ENCODE assay signal across 28 cellular contexts in genomic region chr12:117607778-117608177, GRCh38.
"Had no signal": no experiment of that assay in that cellular context is flagged by ENCODE, and none has a peak within 500 bp of the region (broad histone marks: within the 10 kb centered on the region; RNA-seq: fewer than 3 reads in every experiment).

No MANE protein-coding gene starts in this region.

- ATAC-seq: psoas muscle; right cardiac atrium; right lobe of liver; stimulated activated effector memory CD8-positive, alpha-beta T cell treated with anti-CD3 and anti-CD28 coated beads, Interleukin-12 subunit alpha, Interleukin-12 subunit beta, amount 100 ng/mL, for 72 hours; stimulated activated naive B cell treated with anti-CD40 and anti-IgM and Interleukin-4, amounts not matched to agents 10 μg/mL and 1 μg/mL and 100 μg/mL, for 72 hours had no signal

- H3K9me3 Mint-ChIP-seq: neural progenitor cell had no signal

- H3K4me3 Mint-ChIP-seq: nephron; neural progenitor cell; stimulated activated effector memory CD8-positive, alpha-beta T cell treated with anti-CD3 and anti-CD28 coated beads, Interleukin-12 subunit alpha, Interleukin-12 subunit beta, amount 100 ng/mL, for 72 hours; stimulated activated naive B cell treated with anti-CD40 and anti-IgM and Interleukin-4, amounts not matched to agents 10 μg/mL and 1 μg/mL and 100 μg/mL, for 72 hours; stimulated activated naive CD8-positive, alpha-beta T cell treated with anti-CD3 and anti-CD28 coated beads, Interleukin-15, Interleukin-2, amounts not matched to agents 100 ng/mL and 50 ng/mL, for 24 hours had no signal

- H3K4me2 ChIP-seq: neural progenitor cell had no signal

- H3K4me3 ChIP-seq: neural progenitor cell, ovary, psoas muscle, right lobe of liver, sigmoid colon, stomach, thoracic aorta, thyroid gland, tibial nerve, upper lobe of left lung, vagina had no signal

- H3K4me1 Mint-ChIP-seq: nephron; stimulated activated effector memory CD8-positive, alpha-beta T cell treated with anti-CD3 and anti-CD28 coated beads, Interleukin-12 subunit alpha, Interleukin-12 subunit beta, amount 100 ng/mL, for 72 hours; stimulated activated naive B cell treated with anti-CD40 and anti-IgM and Interleukin-4, amounts not matched to agents 10 μg/mL and 1 μg/mL and 100 μg/mL, for 72 hours had no signal

- FAIRE-seq: small intestine, urothelium cell line had no signal

- H3K36me3 Mint-ChIP-seq: neural progenitor cell; stimulated activated effector memory CD8-positive, alpha-beta T cell treated with anti-CD3 and anti-CD28 coated beads, Interleukin-12 subunit alpha, Interleukin-12 subunit beta, amount 100 ng/mL, for 72 hours; stimulated activated naive B cell treated with anti-CD40 and anti-IgM and Interleukin-4, amounts not matched to agents 10 μg/mL and 1 μg/mL and 100 μg/mL, for 72 hours had no signal

- H3K27ac Mint-ChIP-seq: nephron; neural progenitor cell; progenitor cell of endocrine pancreas; stimulated activated effector memory CD8-positive, alpha-beta T cell treated with anti-CD3 and anti-CD28 coated beads, Interleukin-12 subunit alpha, Interleukin-12 subunit beta, amount 100 ng/mL, for 72 hours; stimulated activated naive B cell treated with anti-CD40 and anti-IgM and Interleukin-4, amounts not matched to agents 10 μg/mL and 1 μg/mL and 100 μg/mL, for 72 hours; stimulated activated naive CD8-positive, alpha-beta T cell treated with anti-CD3 and anti-CD28 coated beads, Interleukin-15, Interleukin-2, amounts not matched to agents 100 ng/mL and 50 ng/mL, for 24 hours had no signal

- H3K27me3 Mint-ChIP-seq: stimulated activated naive B cell treated with anti-CD40 and anti-IgM and Interleukin-4, amounts not matched to agents 10 μg/mL and 1 μg/mL and 100 μg/mL, for 72 hours; stimulated activated naive CD8-positive, alpha-beta T cell treated with anti-CD3 and anti-CD28 coated beads, Interleukin-15, Interleukin-2, amounts not matched to agents 100 ng/mL and 50 ng/mL, for 24 hours had no signal

- H2AFZ ChIP-seq: neural progenitor cell, parathyroid adenoma had no signal

- H3K9ac ChIP-seq: neural progenitor cell, parathyroid adenoma had no signal

- H3K27me3 ChIP-seq: neural progenitor cell, ovary, right lobe of liver, thyroid gland, tibial nerve, upper lobe of left lung, vagina had no signal

- H3K79me2 ChIP-seq: parathyroid adenoma had no signal

- H3K27ac ChIP-seq: neural progenitor cell, ovary, parathyroid adenoma, psoas muscle, right lobe of liver, sigmoid colon, stomach, thoracic aorta, thyroid gland, tibial nerve, upper lobe of left lung, vagina had no signal

- H3K36me3 ChIP-seq: neural progenitor cell, ovary, right lobe of liver, sigmoid colon, stomach, thoracic aorta, thyroid gland, tibial nerve, upper lobe of left lung, vagina had no signal

- DNase-seq: occipital lobe; ovary; posterior cingulate gyrus; psoas muscle; right cardiac atrium; right lobe of liver; sigmoid colon; small intestine; stimulated activated CD4-positive, alpha-beta T cell treated with anti-CD3 and anti-CD28 coated beads, Interleukin-15, amount 100 ng/mL, for 24 hours; stimulated activated CD4-positive, alpha-beta T cell treated with anti-CD3 and anti-CD28 coated beads, Interleukin-2, amount 100 ng/mL, for 24 hours; stimulated activated CD4-positive, alpha-beta T cell treated with anti-CD3 and anti-CD28 coated beads, Interleukin-2, amount 100 ng/mL, for 48 hours; stimulated activated CD4-positive, alpha-beta T cell treated with anti-CD3 and anti-CD28 coated beads, Interleukin-4, amount 100 ng/mL, for 24 hours; stimulated activated naive B cell treated with anti-CD40 and anti-IgM and Interleukin-4, amounts not matched to agents 10 μg/mL and 1 μg/mL and 100 μg/mL, for 72 hours; stimulated activated naive CD4-positive, alpha-beta T cell treated with Interleukin-2 at 50 U/mL for 16 hours; stomach; thyroid gland; trophoblast cell; upper lobe of left lung had no signal

- H3K4me1 ChIP-seq: parathyroid adenoma, psoas muscle, right lobe of liver, sigmoid colon, stomach, thyroid gland, upper lobe of left lung, vagina had no signal

- H3K9me3 ChIP-seq: ovary, psoas muscle, right lobe of liver, sigmoid colon, stomach, thoracic aorta, thyroid gland, tibial nerve, upper lobe of left lung, vagina had no signal
